In genomic region chr10:71840177-71840711, GRCh38 we compare ENCODE assay signal across 8 cellular contexts. TPM values are rescaled to one million over a fixed set of nuclear protein-coding genes. Genes with fewer than 3 reads are reported as not detected.
DNase-seq lines count a peak whose midpoint lies in the region; ATAC-seq, FAIRE-seq and TF ChIP-seq lines count a peak whose summit lies in the region.

No MANE protein-coding gene starts in this region.

- no peak overlapping the region for H3K23ac ChIP-seq in neuronal stem cell (ENCODE audit: low read depth, low read length, poor library complexity)

- H3K4me1 ChIP-seq in SJSA1 (replicated peaks) (peaks cover 52% of the 10 kb centered on the region), fibroblast of lung (ENCODE audit: control insufficient read depth, extremely low read depth, insufficient read depth, low read length) (peaks cover 38% of the 10 kb centered on the region), neuronal stem cell (ENCODE audit: control insufficient read depth in 2 of 2, insufficient read depth in 1 of 2, low read depth in 1 of 2, low read length in 2 of 2) (peaks cover 46 to 72% of the 10 kb centered on the region in 2 donors)

- H3K27ac ChIP-seq in SJSA1 (no peak overlapping the region), fibroblast of lung (ENCODE audit: insufficient read depth, low read length) (peak overlapping the region; percentile 53), neuronal stem cell (replicated peaks; ENCODE audit: low read length) (peak overlapping the region; percentile 95)

- WGBS in neuronal stem cell (ENCODE audit: extremely low coverage in 2 of 2, insufficient read length in 2 of 2, insufficient replicate concordance in 1 of 2), 2 donors, result no CpG with 5 or more reads among the region's 4 CpGs

- no peak overlapping the region for H3K18ac ChIP-seq in neuronal stem cell (ENCODE audit: low read length)

- H3K27me3 ChIP-seq in SJSA1 (replicated peaks) (no peaks in the 10 kb centered on the region), fibroblast of lung (ENCODE audit: control insufficient read depth, insufficient read depth, low read length) (no peaks in the 10 kb centered on the region), neuronal stem cell (ENCODE audit: control insufficient read depth in 3 of 3, insufficient read depth in 3 of 3, low read depth in 1 of 3, low read length in 3 of 3) (no peaks in the 10 kb centered on the region)

- H3K9me3 ChIP-seq in SJSA1 (replicated peaks), result no peaks in the 10 kb centered on the region
- no peaks in the 10 kb centered on the region for H3K9me3 ChIP-seq in fibroblast of lung (ENCODE audit: control insufficient read depth, insufficient read depth, low read depth, low read length)
- no peaks in the 10 kb centered on the region for H3K9me3 ChIP-seq in neuronal stem cell (replicated peaks in 1 of 2; ENCODE audit: control insufficient read depth in 2 of 2, insufficient read depth in 1 of 2, low read depth in 1 of 2, low read length in 2 of 2)

- H3K9ac ChIP-seq in fibroblast of lung (ENCODE audit: insufficient read depth, low read length) (no peak overlapping the region), neuronal stem cell (ENCODE audit: low read depth, low read length, poor library complexity) (no peak overlapping the region)

- H3K4me3 ChIP-seq in SJSA1 (no peak overlapping the region), fibroblast of lung (replicated peaks in 1 of 4; ENCODE audit: control extremely low read depth in 1 of 4, insufficient read depth in 1 of 4, low read depth in 3 of 4, low read length in 4 of 4) (no peak overlapping the region), neuronal stem cell (ENCODE audit: low read length in 2 of 2) (no peak overlapping the region)

- no peak for ATAC-seq in HG02870 (IDR thresholded peaks at IDR 0.05; ENCODE audit: unreplicated experiment)

- no peak overlapping the region for H3K14ac ChIP-seq in neuronal stem cell (ENCODE audit: low read length)

- no peak overlapping the region for H2BK15ac ChIP-seq in neuronal stem cell (ENCODE audit: low read length)

- no peak overlapping the region for H2AK5ac ChIP-seq in neuronal stem cell (ENCODE audit: low read depth, low read length)

- peaks cover 2% of the 10 kb centered on the region for H4K20me1 ChIP-seq in fibroblast of lung (ENCODE audit: control insufficient read depth, extremely low read depth, insufficient read depth, low read length)

- no peak overlapping the region for H4K91ac ChIP-seq in neuronal stem cell (ENCODE audit: low read depth, low read length, poor library complexity)

- peaks cover 15% of the 10 kb centered on the region for H3K79me1 ChIP-seq in neuronal stem cell (ENCODE audit: low read depth, low read length)

- H3K36me3 ChIP-seq in SJSA1 (0 out of 2 replicates have a peak, but pooled peaks cover 2% of the 10 kb centered on the region), fibroblast of lung (ENCODE audit: control insufficient read depth, insufficient read depth, low read length) (peaks cover 3% of the 10 kb centered on the region), neuronal stem cell (replicated peaks in 1 of 2; ENCODE audit: control insufficient read depth in 2 of 2, insufficient read depth in 2 of 2, low read length in 2 of 2) (peaks cover 0 to 17% of the 10 kb centered on the region in 2 donors)

- H2BK12ac ChIP-seq in neuronal stem cell (ENCODE audit: low read length), result no peak overlapping the region

- DNase-seq in AG08396 (ENCODE audit: low spot score), result peak; percentile 86
- DNase-seq in HT1080 (ENCODE audit: low read depth), result peak; percentile 87
- peak; percentile 71 to 92 for DNase-seq in SJSA1 (ENCODE audit: low read depth in 1 of 2, low spot score in 2 of 2)
- DNase-seq in fibroblast of lung (ENCODE audit: low read depth in 2 of 2), result peak; percentile 91 to 99
- peak; percentile 94 for DNase-seq in neuronal stem cell (ENCODE audit: low spot score)
- no peak for DNase-seq in UCSD-AML1 (lab: John Stamatoyannopoulos, UW; ENCODE audit: unreplicated experiment)
- no peak for DNase-seq in GM12891 (ENCODE audit: insufficient read length, low spot score)

- no peak for FAIRE-seq in GM12891 (lab: Jason Lieb, UNC)

- H4K8ac ChIP-seq in neuronal stem cell (ENCODE audit: low read depth, low read length), result no peak overlapping the region

- no peak for TF ChIP-seq POLR2A in GM12891 (IDR thresholded peaks at IDR 0.05; ENCODE audit: low read depth, low read length)

- H3K4ac ChIP-seq in neuronal stem cell (ENCODE audit: low read length), result no peak overlapping the region

- no peak for TF ChIP-seq CTCF in fibroblast of lung (conservative IDR thresholded peaks at IDR 0.05 in 1 of 2, IDR thresholded peaks at IDR 0.05 in 1 of 2; ENCODE audit: low read depth in 1 of 2, low read length in 2 of 2)

- H2AFZ ChIP-seq in fibroblast of lung (ENCODE audit: low read length), result no peak overlapping the region
- no peak overlapping the region for H2AFZ ChIP-seq in neuronal stem cell (ENCODE audit: low read length)

- peaks cover 81% of the 10 kb centered on the region for H3K79me2 ChIP-seq in fibroblast of lung (ENCODE audit: control insufficient read depth, insufficient read depth, low read length)

- H3K4me2 ChIP-seq in fibroblast of lung (ENCODE audit: extremely low read depth, insufficient read depth, low read length) (peak overlapping the region; percentile 69), neuronal stem cell (ENCODE audit: insufficient read depth, low read length, poor library complexity, severe bottlenecking) (peak overlapping the region; percentile 36)

- no peak overlapping the region for H2BK5ac ChIP-seq in neuronal stem cell (ENCODE audit: low read length)

- H2BK120ac ChIP-seq in neuronal stem cell (ENCODE audit: low read depth, low read length), result no peak overlapping the region

TF ChIP-seq in GM12891, 5 proteins besides CTCF, POLR2A, EP300 and RAD21:
- TF ChIP-seq POLR2AphosphoS5 (IDR thresholded peaks at IDR 0.05; ENCODE audit: low read depth, low read length) (no peak), PAX5 (IDR thresholded peaks at IDR 0.05; ENCODE audit: insufficient read depth, low read length, severe bottlenecking) (no peak), POU2F2 (IDR thresholded peaks at IDR 0.05; ENCODE audit: low read depth, low read length) (no peak), TAF1 (IDR thresholded peaks at IDR 0.05; ENCODE audit: low read depth, low read length) (no peak), SPI1 (IDR thresholded peaks at IDR 0.05; ENCODE audit: low read depth, low read length) (no peak)
TF ChIP-seq in GM12891: peak in this region for 0.

RNA-seq across cellular contexts. Expression of gene PSAP, which starts 10.8 kb away (rescaled TPM):
- total RNA-seq in HT1080 (2014; rRNA removed; shearing (Covaris generic)), result 289 and 329 TPM in 2 replicates
- polyA plus RNA-seq in HT1080 (2015; cell fraction: cytosol; rRNA removed), result 372 and 390 TPM in 2 replicates
- 1,389 and 1,496 TPM in 2 replicates for polyA plus RNA-seq in HT1080 (2015; cell fraction: nucleus; rRNA removed)
- 251 and 322 TPM in 2 replicates for total RNA-seq in SJSA1 (2014; rRNA removed; shearing (Covaris generic))
- total RNA-seq in fibroblast of lung, result 1,180 and 1,808 TPM in 2 replicates
- polyA plus RNA-seq in fibroblast of lung, result 967 and 1,566 TPM in 2 replicates
- 630 and 1,072 TPM in 2 replicates for polyA plus RNA-seq in fibroblast of lung (2012)
- polyA minus RNA-seq in fibroblast of lung (ENCODE audit: low replicate concordance), result 530 and 547 TPM in 2 replicates
- polyA plus RNA-seq in neuronal stem cell (2013, experiment 1 of 2), result 264 TPM
- 263 TPM for polyA plus RNA-seq in neuronal stem cell (2013, experiment 2 of 2)
- polyA plus RNA-seq in GM12891 (2012; ENCODE audit: low read depth, missing spikeins), result 238 TPM

Comparison
In these comparisons a context has a peak if more than half of its experiments do, and no peak if none do; other contexts are left out.
1. DNase-seq: peak in AG08396 (single experiment), HT1080 (single experiment), SJSA1 (2 of 2), fibroblast of lung (2 of 2) and neuronal stem cell (single experiment); none in UCSD-AML1 (single experiment) and GM12891 (single experiment).